In the genomic region with DNA sequence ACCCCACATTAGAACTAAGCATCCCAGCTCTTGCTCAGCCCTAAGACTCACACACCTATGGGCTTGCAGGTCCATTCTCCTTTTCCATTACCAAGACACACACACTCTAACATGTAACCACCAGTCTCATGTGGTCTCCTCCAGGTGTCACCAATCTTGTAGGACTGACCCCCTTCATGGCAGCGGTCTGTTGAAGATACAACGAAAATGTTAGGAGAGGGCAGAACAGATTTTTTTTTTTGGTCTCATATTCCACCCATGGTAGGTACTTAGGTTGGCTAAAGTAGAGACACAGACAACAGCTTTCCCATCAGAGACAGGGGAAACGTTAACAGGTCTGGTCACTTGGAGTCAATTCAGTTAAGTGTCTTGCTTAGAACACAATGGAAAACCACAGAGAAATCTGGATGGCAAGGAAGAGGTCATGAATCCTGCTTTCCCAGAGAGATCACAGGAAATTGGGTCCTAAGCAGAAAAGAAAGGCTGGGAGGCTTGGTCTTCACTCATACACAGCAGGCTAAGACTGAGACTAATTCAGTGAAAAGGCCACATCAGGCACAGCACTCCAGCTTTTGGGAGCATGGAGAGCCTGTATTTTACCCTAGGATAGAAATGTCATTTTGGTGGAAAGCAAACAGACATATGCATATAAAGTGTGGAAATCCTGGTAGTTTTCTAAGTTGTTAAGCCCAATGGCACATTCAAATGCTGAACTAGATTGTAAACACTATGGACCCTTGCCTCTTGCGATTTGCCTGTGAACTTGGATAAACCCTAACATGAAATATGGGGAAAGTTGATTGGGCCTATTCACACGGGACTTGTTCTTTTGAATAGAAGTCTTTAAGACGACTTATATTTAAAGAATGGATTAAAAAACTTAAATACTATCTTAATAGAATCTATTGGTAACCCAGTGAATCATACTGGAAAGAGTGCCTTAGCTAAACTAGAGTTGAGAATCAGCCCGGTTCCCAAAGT, we compare ENCODE assay signal across 15 cellular contexts. TPM values are rescaled to one million over a fixed set of nuclear protein-coding genes. Genes with fewer than 3 reads are reported as not detected.
DNase-seq lines count a peak whose midpoint lies in the region; ATAC-seq and TF ChIP-seq lines count a peak whose summit lies in the region.
"Had no signal": no experiment of that assay in that cellular context is flagged by ENCODE, and none has a peak within 500 bp of the region (broad histone marks: within the 10 kb centered on the region; RNA-seq: fewer than 3 reads in every experiment).

No MANE protein-coding gene starts in this region.

- CTCF ChIA-PET in Caco-2 (lab: Charles Lee) = interaction anchor here (1.0 kb wide), 1 partner anchor 22 kb away, joined by 3 read pairs; no protein-coding TSS in a partner anchor

- H3K4me1 Mint-ChIP-seq in Caco-2 (ENCODE audit: low read depth, unreplicated experiment) = peaks cover 24% of the 10 kb centered on the region

- in situ Hi-C loops in astrocyte of the spinal cord (cut with HindIII; ENCODE audit: low sequenced_read_pairs) = no loop called here

- DNase-seq in Caco-2 (no peak), astrocyte of the spinal cord (ENCODE audit: low read depth, low spot score) (peak; percentile 66), skeletal muscle cell (ENCODE audit: low read depth) (no peak), islet precursor cell (no peak), NCI-H2196 treated with DMSO at 0.1 percent for 48 hours (lab: John Stamatoyannopoulos, UW; ENCODE audit: unreplicated experiment) (no peak), ureter (ENCODE audit: low spot score) (no peak), GF-D8 (lab: John Stamatoyannopoulos, UW) (no peak)
- DNase-seq: activated B cell treated with CpG ODN at 0.5 μM for 24 hours; activated naive CD4-positive, alpha-beta T cell treated with anti-CD3 and anti-CD28 coated beads for 36 hours; C1 segment of cervical spinal cord; mesendoderm; NCI-H1048 had no signal

- peak overlapping the region; percentile 3 for H3K27ac Mint-ChIP-seq in Caco-2 (ENCODE audit: unreplicated experiment)
- H3K27ac Mint-ChIP-seq: activated B cell treated with CpG ODN at 0.5 μM for 24 hours; activated naive CD4-positive, alpha-beta T cell treated with anti-CD3 and anti-CD28 coated beads for 36 hours; IgD-negative memory B cell had no signal

- ATAC-seq in gastroesophageal sphincter = no peak

- peak overlapping the region; percentile 84 for H3K4me3 Mint-ChIP-seq in Caco-2 (ENCODE audit: unreplicated experiment)
- H3K4me3 Mint-ChIP-seq: activated B cell treated with CpG ODN at 0.5 μM for 24 hours; activated naive CD4-positive, alpha-beta T cell treated with anti-CD3 and anti-CD28 coated beads for 36 hours; central memory CD8-positive, alpha-beta T cell; IgD-negative memory B cell had no signal

- H3K36me3 Mint-ChIP-seq in Caco-2 (ENCODE audit: insufficient read depth, unreplicated experiment) = peaks cover 99% of the 10 kb centered on the region

- H3K4me3 ChIP-seq in Caco-2 (ENCODE audit: low read depth, low read length) (no peak overlapping the region), astrocyte of the spinal cord (ENCODE audit: low read depth, low read length) (peak overlapping the region; percentile 95), gastroesophageal sphincter (peak overlapping the region; percentile 80 to 85), skeletal muscle cell (ENCODE audit: low read depth, low read length) (peak overlapping the region; percentile 58)

- TF ChIP-seq CTCF in Caco-2 (IDR thresholded peaks at IDR 0.05; ENCODE audit: insufficient read depth in 1 of 2, low read depth in 1 of 2, low read length in 1 of 2, severe bottlenecking in 1 of 2, unreplicated experiment in 1 of 2) (no peak), astrocyte of the spinal cord (IDR thresholded peaks at IDR 0.05; ENCODE audit: low read depth, low read length) (no peak), gastroesophageal sphincter (IDR thresholded peaks at IDR 0.05) (no peak)

- no peak for TF ChIP-seq EP300 in gastroesophageal sphincter (IDR thresholded peaks at IDR 0.05)

- intact Hi-C loops in Caco-2 (cut with micrococcal nuclease; ENCODE audit: unreplicated experiment) = no loop called here

- H3K9me3 Mint-ChIP-seq in Caco-2 (ENCODE audit: unreplicated experiment) = no peaks in the 10 kb centered on the region
- H3K9me3 Mint-ChIP-seq: activated B cell treated with CpG ODN at 0.5 μM for 24 hours; activated naive CD4-positive, alpha-beta T cell treated with anti-CD3 and anti-CD28 coated beads for 36 hours; central memory CD8-positive, alpha-beta T cell had no signal

- WGBS in gastroesophageal sphincter (ENCODE audit: low coverage in 1 of 2), 2 donors = 30 to 57% methylated on average over 7 of the region's 7 CpGs

- BruUV-seq in Caco-2 (replicated peaks; lab: Mats Ljungman, UMichigan) = no TSS peak

- H3K4me1 ChIP-seq in Caco-2 (peaks cover 18% of the 10 kb centered on the region), gastroesophageal sphincter (peaks cover 0 to 64% (median 8%) of the 10 kb centered on the region in 3 donors)

- no peaks in the 10 kb centered on the region for H3K27me3 ChIP-seq in Caco-2 (replicated peaks; ENCODE audit: control insufficient read depth, insufficient read depth, low read length)
- H3K27me3 ChIP-seq in gastroesophageal sphincter = no peaks in the 10 kb centered on the region

- H3K27me3 Mint-ChIP-seq in Caco-2 (ENCODE audit: insufficient read depth, unreplicated experiment) = no peaks in the 10 kb centered on the region

- peak overlapping the region; percentile 94 to 95 (median 94) for H3K27ac ChIP-seq in gastroesophageal sphincter

- no peaks in the 10 kb centered on the region for H3K9me3 ChIP-seq in Caco-2
- H3K9me3 ChIP-seq in gastroesophageal sphincter = no peaks in the 10 kb centered on the region

- no peak for TF ChIP-seq POLR2A in gastroesophageal sphincter (IDR thresholded peaks at IDR 0.05)

- POLR2A ChIA-PET in Caco-2 (lab: Charles Lee) = interaction anchor here (1.3 to 2.2 kb wide), 2 partner anchors 12 to 187 kb away, joined by 6 to 7 read pairs; no protein-coding TSS in a partner anchor

- peaks cover 7% of the 10 kb centered on the region for H3K36me3 ChIP-seq in Caco-2 (ENCODE audit: control insufficient read depth, insufficient read depth, low read length)
- peaks cover 6 to 52% of the 10 kb centered on the region in 2 donors for H3K36me3 ChIP-seq in gastroesophageal sphincter

RNA-seq across cellular contexts. Expression of a gene that starts 3.8 kb away (rescaled TPM):
- total RNA-seq in Caco-2 (2022) (3,805 and 3,872 TPM in 2 replicates), gastroesophageal sphincter (1,000 to 10,000 TPM; 1,699 to 4,986 (median 1,920) TPM), ureter (125 TPM)
- total RNA-seq: activated B cell treated with CpG ODN at 0.5 μM for 24 hours had no signal

Comparison
In these comparisons a context has a peak if more than half of its experiments do, and no peak if none do; other contexts are left out.
1. RNA of a gene that starts 3.8 kb away (total RNA-seq): 3,805 to 3,872 TPM in Caco-2 and 1,699 to 4,986 TPM in gastroesophageal sphincter; 125 TPM in ureter (single experiment); every median in the first group is over 10 times any median in the second.